In the genomic region with DNA sequence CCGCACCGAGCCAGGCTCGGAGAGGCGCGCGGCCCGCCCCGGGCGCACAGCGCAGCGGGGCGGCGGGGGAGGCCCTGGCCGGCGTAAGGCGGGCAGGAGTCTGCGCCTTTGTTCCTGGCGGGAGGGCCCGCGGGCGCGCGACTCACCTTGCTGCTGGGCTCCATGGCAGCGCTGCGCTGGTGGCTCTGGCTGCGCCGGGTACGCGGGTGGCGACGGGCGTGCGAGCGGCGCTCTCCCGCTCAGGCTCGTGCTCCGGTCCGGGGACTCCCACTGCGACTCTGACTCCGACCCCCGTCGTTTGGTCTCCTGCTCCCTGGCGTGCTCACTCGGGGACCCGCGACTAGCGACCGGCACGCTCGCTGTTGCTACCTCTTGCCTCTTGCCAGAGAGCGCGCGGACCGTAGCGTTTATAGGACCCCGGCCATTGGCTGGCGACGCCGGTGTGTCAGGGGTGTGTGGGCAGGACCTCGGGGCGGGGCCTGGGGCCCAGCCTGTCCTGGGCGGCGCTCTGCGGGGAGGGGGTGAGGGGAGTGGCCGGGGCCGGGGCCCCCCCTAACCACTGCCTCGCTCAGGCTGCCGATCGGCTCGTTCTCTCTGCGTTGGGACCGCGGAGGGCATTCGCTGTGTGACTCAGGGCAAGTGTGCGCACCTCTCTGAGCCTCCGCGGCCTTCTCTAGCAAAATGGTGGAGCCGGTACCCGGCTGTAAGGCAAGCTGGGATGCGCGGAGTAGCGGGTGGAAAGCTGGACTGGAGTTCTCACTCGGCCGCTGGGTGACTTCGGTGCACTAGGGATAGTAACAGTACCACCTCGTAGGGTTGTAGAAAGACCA, we compare ENCODE assay signal across 8 cellular contexts. TPM values are rescaled to one million over a fixed set of nuclear protein-coding genes. Genes with fewer than 3 reads are reported as not detected.
DNase-seq lines count a peak whose midpoint lies in the region; ATAC-seq and TF ChIP-seq lines count a peak whose summit lies in the region.

A gene (minus strand): TSS at position 381 of the 830 bp plus-strand sequence. CDS start 217 bp downstream, at position 164.

- H3K4me1 ChIP-seq in Panc1 (ENCODE audit: control insufficient read depth, insufficient read depth, low read length): peaks cover 26% of the 10 kb centered on the region
- peaks cover 34 to 40% of the 10 kb centered on the region in 2 donors for H3K4me1 ChIP-seq in naive thymus-derived CD4-positive, alpha-beta T cell (ENCODE audit: control insufficient read depth in 2 of 2, insufficient read depth in 2 of 2, low read length in 2 of 2)

- no peaks in the 10 kb centered on the region for H3K9me3 Mint-ChIP-seq in activated T-cell treated with anti-CD3 and anti-CD28 coated beads, Interleukin-2, amount 50 U/mL, for 72 hours
- peaks cover 0 to 2% (median 0%) of the 10 kb centered on the region in 11 donors for H3K9me3 Mint-ChIP-seq in naive thymus-derived CD4-positive, alpha-beta T cell
- H3K9me3 Mint-ChIP-seq in stimulated activated memory B cell treated with anti-CD40 and anti-IgM and Interleukin-4, amounts not matched to agents 10 μg/mL and 1 μg/mL and 100 μg/mL, for 72 hours: no peaks in the 10 kb centered on the region

- intact Hi-C loops in Panc1 (cut with micrococcal nuclease; ENCODE audit: unreplicated experiment): no loop called here
- intact Hi-C loops in naive thymus-derived CD4-positive, alpha-beta T cell (cut with micrococcal nuclease): loop anchor here (1.0 to 10.0 kb wide), 17 partner anchors 13 to 1594 kb away; a partner anchor contains a TSS

- H3K4me3 Mint-ChIP-seq in activated T-cell treated with anti-CD3 and anti-CD28 coated beads, Interleukin-2, amount 50 U/mL, for 72 hours: peak within 1 kb of the TSS; percentile 96 to 98
- peak within 1 kb of the TSS; percentile 95 to 99 (median 98) for H3K4me3 Mint-ChIP-seq in naive thymus-derived CD4-positive, alpha-beta T cell
- peak within 1 kb of the TSS; percentile 96 for H3K4me3 Mint-ChIP-seq in stimulated activated memory B cell treated with anti-CD40 and anti-IgM and Interleukin-4, amounts not matched to agents 10 μg/mL and 1 μg/mL and 100 μg/mL, for 72 hours

- peak; percentile 94 for DNase-seq in DMS53 treated with DMSO at 0.1 percent for 48 hours (lab: John Stamatoyannopoulos, UW; ENCODE audit: unreplicated experiment)
- peak; percentile 86 for DNase-seq in KG1 (lab: John Stamatoyannopoulos, UW)
- DNase-seq in Panc1 (ENCODE audit: low read depth, low spot score): peak; percentile 70
- DNase-seq in activated T-cell treated with anti-CD3 and anti-CD28 coated beads, Interleukin-2, amount 50 U/mL, for 72 hours: peak; percentile 97
- DNase-seq in fibroblast of gingiva (ENCODE audit: low read depth): peak; percentile 91
- peak; percentile 84 to 95 (median 92) for DNase-seq in naive thymus-derived CD4-positive, alpha-beta T cell

- POLR2A ChIA-PET in Panc1 (lab: Charles Lee): no interaction called here
- POLR2A ChIA-PET in naive thymus-derived CD4-positive, alpha-beta T cell (lab: Charles Lee): interaction anchor here (0.5 to 2.0 kb wide), 10 partner anchors 9 to 276 kb away, joined by 3 to 12 read pairs (median 4); a partner anchor contains a TSS

- H3K27me3 ChIP-seq in Panc1 (ENCODE audit: control insufficient read depth, insufficient read depth, low read length): no peaks in the 10 kb centered on the region
- H3K27me3 ChIP-seq in naive thymus-derived CD4-positive, alpha-beta T cell (ENCODE audit: control insufficient read depth in 2 of 2, insufficient read depth in 2 of 2, low read length in 2 of 2): no peaks in the 10 kb centered on the region

- no peak for TF ChIP-seq CTCF in Panc1 (IDR thresholded peaks at IDR 0.05)

- peaks cover 63% of the 10 kb centered on the region for H3K4me1 Mint-ChIP-seq in activated T-cell treated with anti-CD3 and anti-CD28 coated beads, Interleukin-2, amount 50 U/mL, for 72 hours (ENCODE audit: low read depth)
- H3K4me1 Mint-ChIP-seq in naive thymus-derived CD4-positive, alpha-beta T cell: peaks cover 44 to 65% (median 56%) of the 10 kb centered on the region in 7 donors
- H3K4me1 Mint-ChIP-seq in stimulated activated memory B cell treated with anti-CD40 and anti-IgM and Interleukin-4, amounts not matched to agents 10 μg/mL and 1 μg/mL and 100 μg/mL, for 72 hours: peaks cover 51% of the 10 kb centered on the region

- peak within 1 kb of the TSS; percentile 71 for H3K27ac Mint-ChIP-seq in activated T-cell treated with anti-CD3 and anti-CD28 coated beads, Interleukin-2, amount 50 U/mL, for 72 hours
- peak within 1 kb of the TSS; percentile 94 to 99 (median 97) for H3K27ac Mint-ChIP-seq in naive thymus-derived CD4-positive, alpha-beta T cell
- H3K27ac Mint-ChIP-seq in stimulated activated memory B cell treated with anti-CD40 and anti-IgM and Interleukin-4, amounts not matched to agents 10 μg/mL and 1 μg/mL and 100 μg/mL, for 72 hours: peak within 1 kb of the TSS; percentile 93

- peak within 1 kb of the TSS; percentile 71; the same call in 1 of the 2 replicates for H3K27ac ChIP-seq in Panc1 (ENCODE audit: low read length)
- peak within 1 kb of the TSS; percentile 88 for H3K27ac ChIP-seq in naive thymus-derived CD4-positive, alpha-beta T cell (ENCODE audit: low read depth, low read length)

- CTCF ChIA-PET in Panc1 (lab: Charles Lee): interaction anchor here (1.0 kb wide), 1 partner anchor 35 kb away, joined by 4 read pairs; no protein-coding TSS in a partner anchor
- CTCF ChIA-PET in naive thymus-derived CD4-positive, alpha-beta T cell (lab: Charles Lee): interaction anchor here (0.8 to 1.9 kb wide), 2 partner anchors 36 to 115 kb away, joined by 3 to 8 read pairs; no protein-coding TSS in a partner anchor

- ATAC-seq in GM21737 (IDR thresholded peaks at IDR 0.05; ENCODE audit: unreplicated experiment): peak; percentile 73
- peak; percentile 94 for ATAC-seq in Panc1
- peak; percentile 88 for ATAC-seq in activated T-cell treated with anti-CD3 and anti-CD28 coated beads, Interleukin-2, amount 50 U/mL, for 72 hours (replicated peaks in 1 of 2)
- ATAC-seq in naive thymus-derived CD4-positive, alpha-beta T cell: peak; percentile 96
- peak; percentile 94 for ATAC-seq in stimulated activated memory B cell treated with anti-CD40 and anti-IgM and Interleukin-4, amounts not matched to agents 10 μg/mL and 1 μg/mL and 100 μg/mL, for 72 hours

- H3K27me3 Mint-ChIP-seq in activated T-cell treated with anti-CD3 and anti-CD28 coated beads, Interleukin-2, amount 50 U/mL, for 72 hours (ENCODE audit: low read depth): no peaks in the 10 kb centered on the region
- H3K27me3 Mint-ChIP-seq in naive thymus-derived CD4-positive, alpha-beta T cell: peaks cover 0 to 18% (median 0%) of the 10 kb centered on the region in 5 donors
- H3K27me3 Mint-ChIP-seq in stimulated activated memory B cell treated with anti-CD40 and anti-IgM and Interleukin-4, amounts not matched to agents 10 μg/mL and 1 μg/mL and 100 μg/mL, for 72 hours: no peaks in the 10 kb centered on the region

- peaks cover 6% of the 10 kb centered on the region; the same call in 1 of the 2 replicates for H3K36me3 ChIP-seq in Panc1 (ENCODE audit: control insufficient read depth, insufficient read depth, low read length)
- H3K36me3 ChIP-seq in naive thymus-derived CD4-positive, alpha-beta T cell (ENCODE audit: control insufficient read depth in 2 of 3, insufficient read depth in 3 of 3, low read length in 3 of 3): no peaks in the 10 kb centered on the region

- no TSS peak for BruUV-seq in Panc1 (replicated peaks; lab: Mats Ljungman, UMichigan)

- H3K4me3 ChIP-seq in Panc1 (ENCODE audit: low read depth in 2 of 2, low read length in 2 of 2): peak within 1 kb of the TSS; percentile 73 to 76
- peak within 1 kb of the TSS; percentile 96 for H3K4me3 ChIP-seq in naive thymus-derived CD4-positive, alpha-beta T cell (ENCODE audit: low read length)

- in situ Hi-C loops in Panc1 (cut with HindIII; ENCODE audit: low pct_unique_long_range_greater_than_20kb, low sequenced_read_pairs): no loop called here

- H3K36me3 Mint-ChIP-seq in activated T-cell treated with anti-CD3 and anti-CD28 coated beads, Interleukin-2, amount 50 U/mL, for 72 hours (ENCODE audit: insufficient read depth in 2 of 2): peaks cover 5 to 10% of the 10 kb centered on the region in 2 donors
- peaks cover 0 to 37% (median 4%) of the 10 kb centered on the region in 5 donors for H3K36me3 Mint-ChIP-seq in naive thymus-derived CD4-positive, alpha-beta T cell
- H3K36me3 Mint-ChIP-seq in stimulated activated memory B cell treated with anti-CD40 and anti-IgM and Interleukin-4, amounts not matched to agents 10 μg/mL and 1 μg/mL and 100 μg/mL, for 72 hours: peaks cover 26% of the 10 kb centered on the region

- H3K9me3 ChIP-seq in Panc1 (ENCODE audit: control insufficient read depth, insufficient read depth, low read depth, low read length): no peaks in the 10 kb centered on the region
- no peaks in the 10 kb centered on the region for H3K9me3 ChIP-seq in naive thymus-derived CD4-positive, alpha-beta T cell (ENCODE audit: control insufficient read depth in 2 of 3, low read length in 3 of 3)

RNA-seq across cellular contexts. Expression of the gene that starts here (rescaled TPM):
- total RNA-seq in Panc1 (2021; ENCODE audit: unreplicated experiment): 32.9 TPM
- 71.4 TPM for polyA plus RNA-seq in Panc1 (2012; ENCODE audit: insufficient read length)
- total RNA-seq in activated T-cell treated with anti-CD3 and anti-CD28 coated beads, Interleukin-2, amount 50 U/mL, for 72 hours: 10 to 100 TPM; 41.7 to 51.9 TPM
- 100 to 1,000 TPM in 1 of 5 experiments, 10 to 100 TPM in 4; 43.6 to 123 (median 73.1) TPM for total RNA-seq in naive thymus-derived CD4-positive, alpha-beta T cell
- 10 to 100 TPM; 16.6 to 18.6 TPM for polyA plus RNA-seq in naive thymus-derived CD4-positive, alpha-beta T cell

Comparison
In these comparisons a context has a peak if more than half of its experiments do, and no peak if none do; other contexts are left out.
1. Peak in every context shown above with its lines: DNase-seq, ATAC-seq, H3K4me3 ChIP-seq and H3K27ac ChIP-seq.